ENCODE assay signal across 22 cellular contexts in genomic region chr1:107433635-107434378, GRCh38.
"Had no signal": no experiment of that assay in that cellular context is flagged by ENCODE, and none has a peak within 500 bp of the region (broad histone marks: within the 10 kb centered on the region; RNA-seq: fewer than 3 reads in every experiment).

No MANE protein-coding gene starts in this region.

- H3K27ac Mint-ChIP-seq: activated CD8-positive, alpha-beta T cell treated with anti-CD3 and anti-CD28 coated beads for 36 hours; activated naive CD4-positive, alpha-beta T cell treated with anti-CD3 and anti-CD28 coated beads, Interleukin-2, amount 10 ng/mL, durations not matched to agents 7 days and 5 days; activated naive CD8-positive, alpha-beta T cell treated with anti-CD3 and anti-CD28 coated beads for 36 hours; activated T-cell treated with anti-CD3 and anti-CD28 coated beads, Interleukin-2, amount 50 U/mL, for 72 hours; activated T-helper 2 cell treated with anti-CD3 and anti-CD28 coated beads, Interferon-gamma antibody, Interleukin-2, Interleukin-4, amounts not matched to agents 10 μg/mL and 5 μg/mL and 100 μg/mL, durations not matched to agents 14 hours and 24 hours and 36 hours; T-cell had no signal

- ATAC-seq: activated CD8-positive, alpha-beta T cell treated with anti-CD3 and anti-CD28 coated beads for 36 hours; activated T-cell treated with anti-CD3 and anti-CD28 coated beads, Interleukin-2, amount 50 U/mL, for 72 hours; T-cell had no signal

- H3K36me3 ChIP-seq: brain microvascular endothelial cell, cardiac muscle cell had no signal

- H3K27me3 ChIP-seq: brain microvascular endothelial cell, cardiac muscle cell had no signal

- H3K9me3 Mint-ChIP-seq: activated CD8-positive, alpha-beta T cell treated with anti-CD3 and anti-CD28 coated beads for 36 hours; activated naive CD4-positive, alpha-beta T cell treated with anti-CD3 and anti-CD28 coated beads, Interleukin-2, amount 10 ng/mL, durations not matched to agents 7 days and 5 days; activated naive CD8-positive, alpha-beta T cell treated with anti-CD3 and anti-CD28 coated beads for 36 hours; activated T-cell treated with anti-CD3 and anti-CD28 coated beads, Interleukin-2, amount 50 U/mL, for 72 hours; activated T-helper 2 cell treated with anti-CD3 and anti-CD28 coated beads, Interferon-gamma antibody, Interleukin-2, Interleukin-4, amounts not matched to agents 10 μg/mL and 5 μg/mL and 100 μg/mL, durations not matched to agents 14 hours and 24 hours and 36 hours; T-cell had no signal

- H2AFZ ChIP-seq: PC-9 had no signal

- H3K4me2 ChIP-seq: PC-9 had no signal

- H3K4me3 ChIP-seq: cardiac muscle cell, PC-9 had no signal

- H3K27me3 Mint-ChIP-seq: activated naive CD4-positive, alpha-beta T cell treated with anti-CD3 and anti-CD28 coated beads, Interleukin-2, amount 10 ng/mL, durations not matched to agents 7 days and 5 days; activated naive CD8-positive, alpha-beta T cell treated with anti-CD3 and anti-CD28 coated beads for 36 hours had no signal

- H3K27ac ChIP-seq: brain microvascular endothelial cell, cardiac muscle cell, PC-9 had no signal

- FAIRE-seq: TTC549 had no signal

- H3K4me3 Mint-ChIP-seq: activated CD8-positive, alpha-beta T cell treated with anti-CD3 and anti-CD28 coated beads for 36 hours; activated naive CD4-positive, alpha-beta T cell treated with anti-CD3 and anti-CD28 coated beads, Interleukin-2, amount 10 ng/mL, durations not matched to agents 7 days and 5 days; activated naive CD8-positive, alpha-beta T cell treated with anti-CD3 and anti-CD28 coated beads for 36 hours; activated T-cell treated with anti-CD3 and anti-CD28 coated beads, Interleukin-2, amount 50 U/mL, for 72 hours; T-cell had no signal

- H3K36me3 Mint-ChIP-seq: activated naive CD4-positive, alpha-beta T cell treated with anti-CD3 and anti-CD28 coated beads, Interleukin-2, amount 10 ng/mL, durations not matched to agents 7 days and 5 days; activated naive CD8-positive, alpha-beta T cell treated with anti-CD3 and anti-CD28 coated beads for 36 hours; T-cell had no signal

- H3K4me1 Mint-ChIP-seq: activated naive CD4-positive, alpha-beta T cell treated with anti-CD3 and anti-CD28 coated beads, Interleukin-2, amount 10 ng/mL, durations not matched to agents 7 days and 5 days; activated naive CD8-positive, alpha-beta T cell treated with anti-CD3 and anti-CD28 coated beads for 36 hours; T-cell had no signal

- DNase-seq: activated CD4-positive, CD25-positive, alpha-beta regulatory T cell; activated CD8-positive, alpha-beta memory T cell treated with anti-CD3 and anti-CD28 coated beads, Interleukin-2, amount 50 U/mL, for 4 hours; activated CD8-positive, alpha-beta T cell treated with anti-CD3 and anti-CD28 coated beads for 36 hours; activated gamma-delta T cell treated with Interleukin-2 at 50 U/mL for 16 hours; activated naive CD4-positive, alpha-beta T cell treated with anti-CD3 and anti-CD28 coated beads, Interleukin-2, amount 10 ng/mL, durations not matched to agents 7 days and 5 days; activated naive CD8-positive, alpha-beta T cell treated with anti-CD3 and anti-CD28 coated beads for 36 hours; activated T-cell treated with anti-CD3 and anti-CD28 coated beads, Interleukin-2, amount 50 U/mL, for 72 hours; brain microvascular endothelial cell; MM.1S; NCI-H1105; NCI-H1436 treated with DMSO at 0.1 percent for 48 hours; NCI-H187; NCI-H2227 treated with DMSO at 0.1 percent for 48 hours; NCI-H526; PC-9; SHP77 treated with DMSO at 0.1 percent for 48 hours; T-cell; T-helper 2 cell; T1000 had no signal
